12 cellular contexts compared by ENCODE assay signal in genomic region chr3:126621171-126621570, GRCh38. TPM values are rescaled to one million over a fixed set of nuclear protein-coding genes. Genes with fewer than 3 reads are reported as not detected.
A peak's percentile ranks its signal among the peaks of the same experiment; 100 is the strongest.
DNase-seq lines count a peak whose midpoint lies in the region; TF ChIP-seq lines count a peak whose summit lies in the region.
"Had no signal": no experiment of that assay in that cellular context is flagged by ENCODE, and none has a peak within 500 bp of the region (broad histone marks: within the 10 kb centered on the region; RNA-seq: fewer than 3 reads in every experiment).

No MANE protein-coding gene starts in this region.

- in situ Hi-C loops in GM13977 (cut with MboI; ENCODE audit: low pct_unique_long_range_greater_than_20kb, low sequenced_read_pairs, unreplicated experiment) = no loop called here

- DNase-seq in Daoy (ENCODE audit: low read depth) = peak; percentile 69
- DNase-seq in NCI-H226 = peak; percentile 80
- peak; percentile 38 for DNase-seq in epithelial cell of esophagus (ENCODE audit: low read depth)
- peak; percentile 32 for DNase-seq in myocyte (ENCODE audit: low read depth)
- DNase-seq in UCSD-AML1 (lab: John Stamatoyannopoulos, UW; ENCODE audit: unreplicated experiment) = no peak
- DNase-seq in NCI-H1436 treated with DMSO at 0.1 percent for 48 hours (lab: John Stamatoyannopoulos, UW) = no peak
- DNase-seq in GM19238 (ENCODE audit: insufficient read length, low spot score) = no peak
- DNase-seq in GM13977 (ENCODE audit: low spot score) = no peak
- DNase-seq: activated CD8-positive, alpha-beta memory T cell treated with anti-CD3 and anti-CD28 coated beads, Interleukin-2, amount 50 U/mL, for 48 hours; activated naive CD8-positive, alpha-beta T cell treated with anti-CD3 and anti-CD28 coated beads, Interleukin-2, amount 50 U/mL, for 24 hours; kidney; NCI-H1417 treated with DMSO at 0.1 percent for 48 hours had no signal

- no peak for TF ChIP-seq CTCF in epithelial cell of esophagus (IDR thresholded peaks at IDR 0.05; ENCODE audit: insufficient read depth, low read depth, low read length, missing control alignments)
- no peak for TF ChIP-seq CTCF in GM13977 (IDR thresholded peaks at IDR 0.05; ENCODE audit: extremely low read depth, insufficient read depth, missing control alignments)

- no peak overlapping the region for H3K4me3 ChIP-seq in epithelial cell of esophagus (ENCODE audit: low read length)

RNA-seq across cellular contexts. Expression of gene TXNRD3, which starts 33.8 kb away (rescaled TPM):
- total RNA-seq in Daoy (2014; rRNA removed; shearing (Covaris generic)) = 4.6 and 7.3 TPM in 2 replicates
- total RNA-seq in myocyte = 9.8 and 12.9 TPM in 2 replicates
- 12.9 TPM for polyA plus RNA-seq in myocyte (2012)

Comparison
In these comparisons a context has a peak if more than half of its experiments do, and no peak if none do; other contexts are left out.
1. DNase-seq: peak in Daoy (single experiment), NCI-H226 (single experiment), epithelial cell of esophagus (single experiment) and myocyte (single experiment); none in UCSD-AML1 (single experiment), NCI-H1436 treated with DMSO at 0.1 percent for 48 hours (single experiment), GM19238 (single experiment) and GM13977 (single experiment).